ENCODE assay signal across 20 cellular contexts in the genomic region with DNA sequence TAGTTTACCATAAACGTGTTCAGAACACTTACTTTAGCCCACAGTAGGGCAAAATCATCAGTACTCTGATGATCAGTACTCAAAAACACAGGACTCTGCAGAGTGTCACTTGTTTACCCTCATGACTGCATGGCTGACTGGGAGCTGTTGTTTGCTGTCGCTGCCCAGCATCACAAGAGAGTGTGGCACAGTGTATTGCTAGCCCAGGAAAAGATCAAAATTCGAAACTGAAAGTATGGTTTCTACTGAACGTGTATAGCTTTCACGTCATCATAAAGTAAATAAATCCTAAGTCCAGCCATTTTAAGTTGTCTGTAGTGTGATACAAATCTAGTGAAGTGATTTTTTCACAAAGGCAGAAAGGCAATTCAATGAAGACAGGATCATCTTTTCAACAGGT.
DNase-seq lines count a peak whose midpoint lies in the region; ATAC-seq, FAIRE-seq and TF ChIP-seq lines count a peak whose summit lies in the region.
"Had no signal": no experiment of that assay in that cellular context is flagged by ENCODE, and none has a peak within 500 bp of the region (broad histone marks: within the 10 kb centered on the region; RNA-seq: fewer than 3 reads in every experiment).

No MANE protein-coding gene starts in this region.

- peak in 1 of 2 experiments; percentile 9 for DNase-seq in A549 (ENCODE audit: low read depth in 1 of 2, low spot score in 1 of 2)
- peak; percentile 97 for DNase-seq in DMS53 (lab: John Stamatoyannopoulos, UW)
- peak; percentile 57 for DNase-seq in M059J (ENCODE audit: low read depth)
- DNase-seq in SW480 (ENCODE audit: low spot score), result peak; percentile 55
- DNase-seq in globus pallidus (ENCODE audit: low spot score), result no peak
- DNase-seq in progenitor cell of endocrine pancreas (ENCODE audit: low spot score, unreplicated experiment), result no peak
- DNase-seq in activated T-cell treated with anti-CD3 and anti-CD28 coated beads, Interleukin-2, amount 50 U/mL, for 4 hours, result no peak
- DNase-seq: activated CD4-positive, alpha-beta T cell treated with anti-CD3 and anti-CD28 coated beads for 1 hour; cortex of kidney; foreskin fibroblast; kidney; NCI-H187 treated with DMSO at 0.1 percent for 48 hours; NCI-H510A treated with DMSO at 0.1 percent for 48 hours; nucleus accumbens had no signal

- CTCF ChIA-PET in A549 (lab: Yijun Ruan, JAX), result no interaction called here

- no peak overlapping the region for H3K27ac Mint-ChIP-seq in progenitor cell of endocrine pancreas
- H3K27ac Mint-ChIP-seq: stimulated activated effector memory CD8-positive, alpha-beta T cell treated with anti-CD3 and anti-CD28 coated beads, Interleukin-12 subunit alpha, Interleukin-12 subunit beta, amount 100 ng/mL, for 72 hours had no signal

- H3K4me1 ChIP-seq in A549, result no peaks in the 10 kb centered on the region

- no peak for TF ChIP-seq EP300 in A549 (IDR thresholded peaks at IDR 0.05)

- H3K36me3 Mint-ChIP-seq in progenitor cell of endocrine pancreas (ENCODE audit: insufficient read depth), result no peaks in the 10 kb centered on the region
- no peaks in the 10 kb centered on the region for H3K36me3 Mint-ChIP-seq in activated T-cell treated with anti-CD3 and anti-CD28 coated beads, Interleukin-2, amount 50 U/mL, for 4 hours (ENCODE audit: insufficient read depth)
- H3K36me3 Mint-ChIP-seq: stimulated activated effector memory CD8-positive, alpha-beta T cell treated with anti-CD3 and anti-CD28 coated beads, Interleukin-12 subunit alpha, Interleukin-12 subunit beta, amount 100 ng/mL, for 72 hours had no signal

- no peak for TF ChIP-seq POLR2A in A549 (IDR thresholded peaks at IDR 0.05; ENCODE audit: low read length)

- H3K27me3 Mint-ChIP-seq in progenitor cell of endocrine pancreas, result peaks cover 21% of the 10 kb centered on the region
- peaks cover 21% of the 10 kb centered on the region for H3K27me3 Mint-ChIP-seq in activated T-cell treated with anti-CD3 and anti-CD28 coated beads, Interleukin-2, amount 50 U/mL, for 4 hours (ENCODE audit: low read depth)

- peak; percentile 23 for FAIRE-seq in A549 (lab: Jason Lieb, UNC)
- FAIRE-seq: endothelial cell of umbilical vein, G401.6, kidney had no signal

- no peak overlapping the region for H3K27ac ChIP-seq in A549
- H3K27ac ChIP-seq: thoracic aorta had no signal

- TF ChIP-seq CTCF in A549 (IDR thresholded peaks at IDR 0.05) (no peak), progenitor cell of endocrine pancreas (IDR thresholded peaks at IDR 0.05; ENCODE audit: unreplicated experiment) (no peak)

- 0 out of 3 replicates have a peak overlapping the region, but pooled peaks have one; percentile 20 for H3K4me3 ChIP-seq in A549
- H3K4me3 ChIP-seq: thoracic aorta had no signal

- peak overlapping the region; percentile 53 for H3K4me2 ChIP-seq in A549

- peaks cover 5% of the 10 kb centered on the region for H3K4me1 Mint-ChIP-seq in progenitor cell of endocrine pancreas (ENCODE audit: low read depth)
- H3K4me1 Mint-ChIP-seq in activated T-cell treated with anti-CD3 and anti-CD28 coated beads, Interleukin-2, amount 50 U/mL, for 4 hours (ENCODE audit: low read depth), result no peaks in the 10 kb centered on the region
- H3K4me1 Mint-ChIP-seq: stimulated activated effector memory CD8-positive, alpha-beta T cell treated with anti-CD3 and anti-CD28 coated beads, Interleukin-12 subunit alpha, Interleukin-12 subunit beta, amount 100 ng/mL, for 72 hours had no signal

- no peak for TF ChIP-seq RAD21 in A549 (conservative IDR thresholded peaks at IDR 0.05 in 1 of 2, IDR thresholded peaks at IDR 0.05 in 1 of 2)

- ATAC-seq in A549 (peak in 1 of 2 experiments; percentile 50; a peak in 1 of 6 replicates), GM18520 (IDR thresholded peaks at IDR 0.05; ENCODE audit: unreplicated experiment) (no peak)
- no peak for ATAC-seq in activated T-cell treated with anti-CD3 and anti-CD28 coated beads, Interleukin-2, amount 50 U/mL, for 4 hours
- ATAC-seq: SK-N-SH treated with all-trans-retinoic acid at 6 μM for 48 hours; stimulated activated effector memory CD8-positive, alpha-beta T cell treated with anti-CD3 and anti-CD28 coated beads, Interleukin-12 subunit alpha, Interleukin-12 subunit beta, amount 100 ng/mL, for 72 hours had no signal

- POLR2A ChIA-PET in A549 (lab: Yijun Ruan, JAX), result no interaction called here

- no peaks in the 10 kb centered on the region for H3K9me3 Mint-ChIP-seq in progenitor cell of endocrine pancreas (ENCODE audit: low read depth)
- H3K9me3 Mint-ChIP-seq in activated T-cell treated with anti-CD3 and anti-CD28 coated beads, Interleukin-2, amount 50 U/mL, for 4 hours, result no peaks in the 10 kb centered on the region
- H3K9me3 Mint-ChIP-seq: stimulated activated effector memory CD8-positive, alpha-beta T cell treated with anti-CD3 and anti-CD28 coated beads, Interleukin-12 subunit alpha, Interleukin-12 subunit beta, amount 100 ng/mL, for 72 hours had no signal

- 2% methylated on average over 5 of the region's 5 CpGs for WGBS in A549 (ENCODE audit: missing lambda C conversion rate)

- no peaks in the 10 kb centered on the region for H3K9me3 ChIP-seq in A549
- H3K9me3 ChIP-seq: thoracic aorta had no signal

- H3K4me3 Mint-ChIP-seq in progenitor cell of endocrine pancreas (ENCODE audit: low read depth), result no peak overlapping the region
- H3K4me3 Mint-ChIP-seq in activated T-cell treated with anti-CD3 and anti-CD28 coated beads, Interleukin-2, amount 50 U/mL, for 4 hours, result no peak overlapping the region
- H3K4me3 Mint-ChIP-seq: stimulated activated effector memory CD8-positive, alpha-beta T cell treated with anti-CD3 and anti-CD28 coated beads, Interleukin-12 subunit alpha, Interleukin-12 subunit beta, amount 100 ng/mL, for 72 hours had no signal

TF ChIP-seq in A549, 52 proteins besides CTCF, POLR2A, EP300 and RAD21:
- TF ChIP-seq CHD2 (IDR thresholded peaks at IDR 0.05; ENCODE audit: low read length, partially characterized antibody) (no peak), KDM1A (IDR thresholded peaks at IDR 0.05; ENCODE audit: low read depth) (no peak), JUN (IDR thresholded peaks at IDR 0.05) (no peak), ZC3H11A (IDR thresholded peaks at IDR 0.05) (no peak), NR3C1 (IDR thresholded peaks at IDR 0.05) (no peak), RCOR1 (IDR thresholded peaks at IDR 0.05; ENCODE audit: low read depth, low read length) (no peak), RARB (CRISPR knock-in tag; IDR thresholded peaks at IDR 0.05) (no peak), CEBPB (IDR thresholded peaks at IDR 0.05) (no peak)

Comparison
In these comparisons a context has a peak if more than half of its experiments do, and no peak if none do; other contexts are left out.
1. DNase-seq: peak in DMS53 (single experiment), M059J (single experiment) and SW480 (single experiment); none in globus pallidus (single experiment), progenitor cell of endocrine pancreas (single experiment) and activated T-cell treated with anti-CD3 and anti-CD28 coated beads, Interleukin-2, amount 50 U/mL, for 4 hours (single experiment).